ENCODE assay signal across 12 cellular contexts in genomic region chr19:39372941-39373340, GRCh38. TPM values are rescaled to one million over a fixed set of nuclear protein-coding genes. Genes with fewer than 3 reads are reported as not detected.
DNase-seq lines count a peak whose midpoint lies in the region; ATAC-seq and TF ChIP-seq lines count a peak whose summit lies in the region.
"Had no signal": no experiment of that assay in that cellular context is flagged by ENCODE, and none has a peak within 500 bp of the region (broad histone marks: within the 10 kb centered on the region; RNA-seq: fewer than 3 reads in every experiment).

No MANE protein-coding gene starts in this region.

- TF ChIP-seq EP300 in ovary (IDR thresholded peaks at IDR 0.05): no peak

- peak; percentile 39 for ATAC-seq in aorta (ENCODE audit: low FRiP score)
- ATAC-seq in HG03196 (IDR thresholded peaks at IDR 0.05; ENCODE audit: unreplicated experiment): no peak
- ATAC-seq in activated CD4-positive, alpha-beta T cell treated with anti-CD3 and anti-CD28 coated beads for 36 hours: no peak
- no peak for ATAC-seq in natural killer cell

- TF ChIP-seq CTCF in breast epithelium (IDR thresholded peaks at IDR 0.05): no peak
- TF ChIP-seq CTCF in MCF 10A (IDR thresholded peaks at IDR 0.05; ENCODE audit: unreplicated experiment): no peak
- no peak for TF ChIP-seq CTCF in fibroblast of mammary gland (conservative IDR thresholded peaks at IDR 0.05; ENCODE audit: control insufficient read depth, insufficient read depth, low read depth, low read length)
- TF ChIP-seq CTCF in ovary (IDR thresholded peaks at IDR 0.05): no peak
- no peak for TF ChIP-seq CTCF in natural killer cell (IDR thresholded peaks at IDR 0.05)

- no peak overlapping the region for H3K4me3 Mint-ChIP-seq in MCF 10A (ENCODE audit: unreplicated experiment)
- H3K4me3 Mint-ChIP-seq in activated CD4-positive, alpha-beta T cell treated with anti-CD3 and anti-CD28 coated beads for 36 hours: no peak overlapping the region
- no peak overlapping the region for H3K4me3 Mint-ChIP-seq in natural killer cell
- H3K4me3 Mint-ChIP-seq: nephron progenitor cell had no signal

- no peaks in the 10 kb centered on the region for H3K27me3 Mint-ChIP-seq in MCF 10A (ENCODE audit: insufficient read depth, unreplicated experiment)
- no peaks in the 10 kb centered on the region for H3K27me3 Mint-ChIP-seq in activated CD4-positive, alpha-beta T cell treated with anti-CD3 and anti-CD28 coated beads for 36 hours
- H3K27me3 Mint-ChIP-seq in natural killer cell (ENCODE audit: low read depth in 2 of 2): no peaks in the 10 kb centered on the region

- H3K9me3 ChIP-seq in breast epithelium (no peaks in the 10 kb centered on the region), ovary (no peaks in the 10 kb centered on the region), aorta (ENCODE audit: control insufficient read depth, low read length) (no peaks in the 10 kb centered on the region)

- CTCF ChIA-PET in MCF 10A (lab: Yijun Ruan, JAX): no interaction called here
- CTCF ChIA-PET in activated CD4-positive, alpha-beta T cell treated with anti-CD3 and anti-CD28 coated beads for 36 hours (lab: Charles Lee): no interaction called here

- WGBS in ovary, 3 donors: 17 to 31% (median 30%) methylated on average over 2 of the region's 2 CpGs
- WGBS in aorta, 2 donors: 3 to 11% methylated on average over 2 of the region's 2 CpGs

- H3K4me1 Mint-ChIP-seq in MCF 10A (ENCODE audit: insufficient read depth, unreplicated experiment) (no peaks in the 10 kb centered on the region), natural killer cell (peaks cover 0 to 5% of the 10 kb centered on the region in 2 donors)
- no peaks in the 10 kb centered on the region for H3K4me1 Mint-ChIP-seq in activated CD4-positive, alpha-beta T cell treated with anti-CD3 and anti-CD28 coated beads for 36 hours
- H3K4me1 Mint-ChIP-seq: nephron progenitor cell had no signal

- DNase-seq in breast epithelium (ENCODE audit: low spot score in 2 of 2) (no peak), MCF 10A (ENCODE audit: unreplicated experiment) (no peak), fibroblast of mammary gland (ENCODE audit: low read depth) (peak; percentile 51), ovary (no peak), aorta (peak in 1 of 2 donors; percentile 73), natural killer cell (no peak)
- DNase-seq in activated CD4-positive, alpha-beta T cell treated with anti-CD3 and anti-CD28 coated beads for 36 hours: no peak
- DNase-seq: activated CD4-positive, alpha-beta T cell treated with anti-CD3 and anti-CD28 coated beads, Interleukin-2, amount 50 U/mL, for 1 hour; NCI-H2107; nephron progenitor cell had no signal

- H3K9me3 Mint-ChIP-seq in MCF 10A (ENCODE audit: unreplicated experiment) (no peaks in the 10 kb centered on the region), natural killer cell (no peaks in the 10 kb centered on the region)
- H3K9me3 Mint-ChIP-seq in activated CD4-positive, alpha-beta T cell treated with anti-CD3 and anti-CD28 coated beads for 36 hours (ENCODE audit: low read depth): no peaks in the 10 kb centered on the region
- H3K9me3 Mint-ChIP-seq: nephron progenitor cell had no signal

- POLR2A ChIA-PET in MCF 10A (lab: Yijun Ruan, JAX): interaction anchor here (0.6 to 1.8 kb wide), 2 partner anchors 19 to 31 kb away, joined by 3 to 4 read pairs; partner anchors contain the start of genes MED29, PAF1 and SAMD4B
- POLR2A ChIA-PET in activated CD4-positive, alpha-beta T cell treated with anti-CD3 and anti-CD28 coated beads for 36 hours (lab: Charles Lee): no interaction called here

- intact Hi-C loops in breast epithelium (cut with DNase I; ENCODE audit: low total_unique reads): no loop called here
- intact Hi-C loops in MCF 10A (cut with micrococcal nuclease): no loop called here
- intact Hi-C loops in ovary (cut with DNase I): no loop called here
- intact Hi-C loops in aorta (cut with DNase I): no loop called here
- intact Hi-C loops in activated CD4-positive, alpha-beta T cell treated with anti-CD3 and anti-CD28 coated beads for 36 hours (cut with DNase I, micrococcal nuclease): no loop called here
- intact Hi-C loops in natural killer cell (cut with micrococcal nuclease): no loop called here

- no TSS peak for BruUV-seq in MCF 10A (replicated peaks; lab: Mats Ljungman, UMichigan)

- H3K27ac Mint-ChIP-seq in MCF 10A (ENCODE audit: low read depth, unreplicated experiment): no peak overlapping the region
- no peak overlapping the region for H3K27ac Mint-ChIP-seq in activated CD4-positive, alpha-beta T cell treated with anti-CD3 and anti-CD28 coated beads for 36 hours
- no peak overlapping the region for H3K27ac Mint-ChIP-seq in natural killer cell
- H3K27ac Mint-ChIP-seq: nephron progenitor cell had no signal

- H3K27me3 ChIP-seq in breast epithelium: no peaks in the 10 kb centered on the region
- no peaks in the 10 kb centered on the region for H3K27me3 ChIP-seq in ovary
- H3K27me3 ChIP-seq in aorta (ENCODE audit: control insufficient read depth in 1 of 2, insufficient read depth in 2 of 2, low read length in 1 of 2): no peaks in the 10 kb centered on the region

- H3K4me3 ChIP-seq in breast epithelium: peak overlapping the region in 1 of 3 donors; percentile 31
- H3K4me3 ChIP-seq in fibroblast of mammary gland (ENCODE audit: control insufficient read depth, low read depth, low read length): no peak overlapping the region
- H3K4me3 ChIP-seq in ovary: no peak overlapping the region
- H3K4me3 ChIP-seq in aorta (ENCODE audit: low read length in 2 of 2): no peak overlapping the region

- peaks cover 8 to 20% of the 10 kb centered on the region in 2 donors for H3K4me1 ChIP-seq in breast epithelium
- peaks cover 12% of the 10 kb centered on the region for H3K4me1 ChIP-seq in ovary (ENCODE audit: insufficient read depth)
- peaks cover 0 to 3% of the 10 kb centered on the region in 2 donors for H3K4me1 ChIP-seq in aorta (ENCODE audit: control insufficient read depth in 1 of 2, insufficient read depth in 2 of 2, low read length in 2 of 2)

- no peak for TF ChIP-seq POLR2A in breast epithelium (IDR thresholded peaks at IDR 0.05)
- TF ChIP-seq POLR2A in ovary (IDR thresholded peaks at IDR 0.05): no peak

- H3K36me3 Mint-ChIP-seq in MCF 10A (ENCODE audit: insufficient read depth, unreplicated experiment) (peaks cover 76% of the 10 kb centered on the region), natural killer cell (no peaks in the 10 kb centered on the region)
- H3K36me3 Mint-ChIP-seq in activated CD4-positive, alpha-beta T cell treated with anti-CD3 and anti-CD28 coated beads for 36 hours (ENCODE audit: low read depth): peaks cover 37% of the 10 kb centered on the region

- H3K27ac ChIP-seq in breast epithelium (peak overlapping the region; percentile 93 to 99), ovary (peak overlapping the region; percentile 46 to 86), aorta (ENCODE audit: low read depth in 1 of 2, low read length in 2 of 2) (peak overlapping the region; percentile 88 to 96)

- H3K36me3 ChIP-seq in breast epithelium: peaks cover 22% of the 10 kb centered on the region
- no peaks in the 10 kb centered on the region for H3K36me3 ChIP-seq in ovary
- peaks cover 0 to 16% of the 10 kb centered on the region in 2 donors for H3K36me3 ChIP-seq in aorta (ENCODE audit: control insufficient read depth in 1 of 2, insufficient read depth in 2 of 2, low read length in 1 of 2)

RNA-seq across cellular contexts. Expression of gene PAF1, which starts 18.0 kb away (rescaled TPM):
- total RNA-seq in breast epithelium (10 to 100 TPM; 41.3 to 49.5 (median 45.2) TPM), MCF 10A (2022) (47.0 and 48.5 TPM in 2 replicates), ovary (10 to 100 TPM; 31.0 to 60.2 (median 47.4) TPM), aorta (10 to 100 TPM; 33.9 to 34.5 TPM), natural killer cell (10 to 100 TPM; 54.3 to 80.9 (median 68.3) TPM)
- polyA plus RNA-seq in ovary (10 to 100 TPM; 52.7 to 78.1 TPM), aorta (10 to 100 TPM; 27.7 to 43.8 TPM)
- total RNA-seq in activated CD4-positive, alpha-beta T cell treated with anti-CD3 and anti-CD28 coated beads for 36 hours: 10 to 100 TPM; 40.4 to 54.2 TPM

RNA-seq across cellular contexts. Expression of gene MED29, which starts 18.2 kb away (rescaled TPM):
- 10 to 100 TPM; 36.6 to 49.5 (median 47.3) TPM for total RNA-seq in breast epithelium
- 24.3 and 31.7 TPM in 2 replicates for total RNA-seq in MCF 10A (2022)
- total RNA-seq in ovary: 10 to 100 TPM; 27.7 to 62.9 (median 59.9) TPM
- polyA plus RNA-seq in ovary: 10 to 100 TPM; 43.5 to 48.8 TPM
- 10 to 100 TPM; 28.9 to 35.1 TPM for total RNA-seq in aorta
- 10 to 100 TPM; 26.0 to 29.7 TPM for polyA plus RNA-seq in aorta
- 10 to 100 TPM; 24.0 to 34.6 TPM for total RNA-seq in activated CD4-positive, alpha-beta T cell treated with anti-CD3 and anti-CD28 coated beads for 36 hours
- total RNA-seq in natural killer cell: 10 to 100 TPM; 37.5 to 49.1 (median 45.9) TPM

RNA-seq across cellular contexts. Expression of gene SAMD4B, which starts 30.7 kb away (rescaled TPM):
- total RNA-seq in breast epithelium (10 to 100 TPM; 57.4 to 65.2 (median 59.7) TPM), MCF 10A (2022) (65.4 and 94.2 TPM in 2 replicates), ovary (100 to 1,000 TPM in 5 of 7 donors, 10 to 100 TPM in 2; 59.0 to 139 (median 110) TPM), aorta (100 to 1,000 TPM; 101 to 120 TPM), natural killer cell (10 to 100 TPM; 67.8 to 80.8 (median 78.9) TPM)
- polyA plus RNA-seq in ovary (100 to 1,000 TPM in 1 of 2 donors, 10 to 100 TPM in 1; 64.4 to 119 TPM), aorta (100 to 1,000 TPM in 1 of 2 donors, 10 to 100 TPM in 1; 33.6 to 109 TPM)
- total RNA-seq in activated CD4-positive, alpha-beta T cell treated with anti-CD3 and anti-CD28 coated beads for 36 hours: 10 to 100 TPM; 45.2 to 46.9 TPM

RNA-seq across cellular contexts. Expression of gene ZFP36, which starts 33.7 kb away (rescaled TPM):
- total RNA-seq in breast epithelium (100 to 1,000 TPM in 2 of 3 donors, 10 to 100 TPM in 1; 91.7 to 299 (median 143) TPM), MCF 10A (2022) (83.7 and 98.4 TPM in 2 replicates), ovary (100 to 1,000 TPM in 6 of 7 donors, 10 to 100 TPM in 1; 78.1 to 995 (median 152) TPM), aorta (100 to 1,000 TPM; 205 to 955 TPM), natural killer cell (1,000 to 10,000 TPM; 1,232 to 2,074 (median 1,769) TPM)
- polyA plus RNA-seq in ovary (100 to 1,000 TPM; 204 to 320 TPM), aorta (100 to 1,000 TPM; 124 to 360 TPM)
- total RNA-seq in activated CD4-positive, alpha-beta T cell treated with anti-CD3 and anti-CD28 coated beads for 36 hours: 10 to 100 TPM; 69.1 to 69.3 TPM

RNA-seq across cellular contexts. Expression of gene GMFG, which starts 37.1 kb away (rescaled TPM):
- total RNA-seq in breast epithelium: 10 to 100 TPM; 21.7 to 47.5 (median 26.6) TPM
- total RNA-seq in MCF 10A (2022): not detected in 2 replicates
- 10 to 100 TPM in 3 of 7 donors, 1 to 10 TPM in 4; 5.6 to 21.9 (median 9.9) TPM for total RNA-seq in ovary
- polyA plus RNA-seq in ovary: 10 to 100 TPM; 20.5 to 39.7 TPM
- 10 to 100 TPM; 53.7 to 60.8 TPM for total RNA-seq in aorta
- 10 to 100 TPM in 1 of 2 donors, 1 to 10 TPM in 1; 8.3 to 50.3 TPM for polyA plus RNA-seq in aorta
- 100 to 1,000 TPM; 231 to 333 TPM for total RNA-seq in activated CD4-positive, alpha-beta T cell treated with anti-CD3 and anti-CD28 coated beads for 36 hours
- 100 to 1,000 TPM; 315 to 331 (median 329) TPM for total RNA-seq in natural killer cell
- total RNA-seq: HT-29 had no signal
